In the genomic region with DNA sequence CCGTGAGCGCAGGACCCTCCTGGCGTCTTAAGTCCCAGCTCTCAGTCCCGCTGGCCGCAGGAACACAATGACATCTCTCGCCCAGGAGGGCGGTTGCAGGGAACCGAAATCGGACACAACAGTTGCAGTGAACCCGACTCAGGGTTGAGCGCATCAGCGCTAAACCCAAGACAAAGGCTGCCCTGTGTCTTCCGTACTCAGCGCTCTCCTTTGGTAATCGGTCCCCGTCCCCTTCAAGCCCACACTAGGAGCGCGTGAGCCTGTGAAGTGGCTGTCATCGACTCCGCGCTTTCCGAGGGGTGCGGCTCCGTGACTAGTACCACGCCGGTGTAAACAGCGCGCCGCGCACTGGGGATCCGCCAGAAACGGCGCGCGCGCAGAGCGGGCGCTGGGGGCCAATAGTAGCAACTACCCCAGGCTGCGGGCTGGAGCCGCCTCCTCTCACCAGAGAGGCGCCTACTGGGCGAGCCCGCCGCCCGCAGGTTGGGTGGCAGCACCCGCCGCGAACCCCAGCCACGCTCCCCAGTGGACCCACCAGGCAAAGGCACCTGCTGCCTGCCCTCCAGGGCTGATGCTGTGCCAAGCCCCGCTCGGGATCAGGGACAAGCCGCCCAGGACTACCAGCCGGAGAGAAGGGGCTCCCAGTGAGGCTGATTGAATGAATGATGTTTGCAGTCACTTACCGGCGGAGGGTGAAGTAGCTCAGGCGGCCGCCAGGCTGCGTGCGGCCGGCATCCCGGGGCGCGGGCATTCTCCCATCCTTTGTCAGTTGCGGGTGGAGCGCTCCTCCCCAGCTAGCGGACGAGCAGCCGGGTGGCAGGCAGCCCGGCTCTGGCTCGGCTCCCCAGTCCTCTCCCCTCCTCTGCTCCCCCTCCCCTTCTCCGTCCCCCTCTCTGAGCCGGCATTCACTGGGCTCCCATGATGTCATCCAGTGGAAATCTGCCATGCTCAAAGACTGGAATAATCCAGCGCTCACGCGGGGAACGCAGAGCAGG, we compare ENCODE assay signal across 9 cellular contexts.
DNase-seq lines count a peak whose midpoint lies in the region; ATAC-seq, FAIRE-seq and TF ChIP-seq lines count a peak whose summit lies in the region.
"Had no signal": no experiment of that assay in that cellular context is flagged by ENCODE, and none has a peak within 500 bp of the region (broad histone marks: within the 10 kb centered on the region; RNA-seq: fewer than 3 reads in every experiment).

No MANE protein-coding gene starts in this region.

- H3K4me3 ChIP-seq in bronchial epithelial cell (ENCODE audit: low read depth, low read length) (peak overlapping the region; percentile 42), tibial artery (peak overlapping the region; percentile 54 to 58)
- H3K4me3 ChIP-seq: lung had no signal

- H3K36me3 ChIP-seq in bronchial epithelial cell (ENCODE audit: control insufficient read depth, insufficient read depth, low read length) (no peaks in the 10 kb centered on the region), tibial artery (no peaks in the 10 kb centered on the region)

- no peaks in the 10 kb centered on the region for H3K4me1 Mint-ChIP-seq in activated T-cell treated with anti-CD3 and anti-CD28 coated beads, Interleukin-2, amount 50 U/mL, for 24 hours (ENCODE audit: low read depth)

- no peak overlapping the region for H3K4me3 Mint-ChIP-seq in activated T-cell treated with anti-CD3 and anti-CD28 coated beads, Interleukin-2, amount 50 U/mL, for 24 hours

- peaks cover 0 to 12% (median 0%) of the 10 kb centered on the region in 4 donors for H3K4me1 ChIP-seq in tibial artery

- no peak for ATAC-seq in HG03439 (IDR thresholded peaks at IDR 0.05; ENCODE audit: unreplicated experiment)
- no peak for ATAC-seq in HG02981 (IDR thresholded peaks at IDR 0.05; ENCODE audit: unreplicated experiment)

- H3K9me3 ChIP-seq in tibial artery = no peaks in the 10 kb centered on the region

- TF ChIP-seq CTCF in bronchial epithelial cell (IDR thresholded peaks at IDR 0.05; ENCODE audit: insufficient read depth, low read length, severe bottlenecking) = peak; percentile 75
- TF ChIP-seq CTCF in tibial artery (IDR thresholded peaks at IDR 0.05) = peak; percentile 25 to 37

- H3K36me3 Mint-ChIP-seq in activated T-cell treated with anti-CD3 and anti-CD28 coated beads, Interleukin-2, amount 50 U/mL, for 24 hours (ENCODE audit: low read depth) = no peaks in the 10 kb centered on the region

- H3K27me3 ChIP-seq in bronchial epithelial cell (ENCODE audit: control insufficient read depth, insufficient read depth, low read length) = peaks cover 14% of the 10 kb centered on the region
- peaks cover 0 to 7% of the 10 kb centered on the region in 2 donors for H3K27me3 ChIP-seq in tibial artery

- peak overlapping the region; percentile 47 to 48 for H3K27ac ChIP-seq in tibial artery

- no peak for FAIRE-seq in bronchial epithelial cell (lab: Jason Lieb, UNC)

- H3K9me3 Mint-ChIP-seq in activated T-cell treated with anti-CD3 and anti-CD28 coated beads, Interleukin-2, amount 50 U/mL, for 24 hours = no peaks in the 10 kb centered on the region

- DNase-seq in activated T-cell treated with anti-CD3 and anti-CD28 coated beads, Interleukin-2, amount 50 U/mL, for 48 hours = peak; percentile 16 to 22
- no peak for DNase-seq in activated T-cell treated with anti-CD3 and anti-CD28 coated beads, Interleukin-2, amount 50 U/mL, for 24 hours
- DNase-seq in bronchial epithelial cell (ENCODE audit: low read depth) = peak; percentile 10
- DNase-seq in medulla oblongata (ENCODE audit: extremely low spot score) = peak; percentile 97
- peak; percentile 21 to 70 for DNase-seq in tibial artery
- DNase-seq in SIG-M5 treated with dmso at 0.1 percent for 504 hours (lab: John Stamatoyannopoulos, UW; ENCODE audit: unreplicated experiment) = no peak

- intact Hi-C loops in tibial artery (cut with DNase I; ENCODE audit: low total_unique reads) = no loop called here

- H3K27me3 Mint-ChIP-seq in activated T-cell treated with anti-CD3 and anti-CD28 coated beads, Interleukin-2, amount 50 U/mL, for 24 hours = peaks cover 35% of the 10 kb centered on the region

- no peak overlapping the region for H3K27ac Mint-ChIP-seq in activated T-cell treated with anti-CD3 and anti-CD28 coated beads, Interleukin-2, amount 50 U/mL, for 24 hours

Comparison
In these comparisons a context has a peak if more than half of its experiments do, and no peak if none do; other contexts are left out.
1. DNase-seq: peak in activated T-cell treated with anti-CD3 and anti-CD28 coated beads, Interleukin-2, amount 50 U/mL, for 48 hours (2 of 2), bronchial epithelial cell (single experiment), medulla oblongata (single experiment) and tibial artery (2 of 2); none in activated T-cell treated with anti-CD3 and anti-CD28 coated beads, Interleukin-2, amount 50 U/mL, for 24 hours (single experiment) and SIG-M5 treated with dmso at 0.1 percent for 504 hours (single experiment).